24 cellular contexts compared by ENCODE assay signal in genomic region chr11:44813401-44813800, GRCh38.
DNase-seq lines count a peak whose midpoint lies in the region; ATAC-seq and TF ChIP-seq lines count a peak whose summit lies in the region.
"Had no signal": no experiment of that assay in that cellular context is flagged by ENCODE, and none has a peak within 500 bp of the region (broad histone marks: within the 10 kb centered on the region; RNA-seq: fewer than 3 reads in every experiment).

No MANE protein-coding gene starts in this region.

- intact Hi-C loops in adrenal gland (cut with DNase I) (no loop called here), left cardiac atrium (cut with DNase I) (no loop called here), sciatic nerve (cut with DNase I) (no loop called here), mucosa of descending colon (cut with DNase I, micrococcal nuclease) (no loop called here)

- 14 to 43% (median 31%) methylated on average over 4 of the region's 4 CpGs for WGBS in adrenal gland, 4 donors

- H3K4me1 ChIP-seq in adrenal gland (replicated peaks in 1 of 2) (peaks cover 26 to 36% of the 10 kb centered on the region in 2 donors), mucosa of descending colon (ENCODE audit: low read depth) (no peaks in the 10 kb centered on the region)

- peak in 1 of 2 donors; percentile 2 for TF ChIP-seq POLR2A in adrenal gland (IDR thresholded peaks at IDR 0.05)

- H3K9me3 ChIP-seq in adrenal gland (replicated peaks in 1 of 3) = no peaks in the 10 kb centered on the region
- H3K9me3 ChIP-seq in mucosa of descending colon = no peaks in the 10 kb centered on the region
- H3K9me3 ChIP-seq: SJCRH30 had no signal

- ATAC-seq in left cardiac atrium (peak; percentile 45 to 65), sciatic nerve (peak; percentile 50), mucosa of descending colon (no peak), HG03520 (IDR thresholded peaks at IDR 0.05; ENCODE audit: unreplicated experiment) (no peak)
- ATAC-seq: activated CD8-positive, alpha-beta memory T cell treated with anti-CD3 and anti-CD28 coated beads, Interleukin-2, amount 10 ng/mL, durations not matched to agents 7 days and 5 days; activated naive CD4-positive, alpha-beta T cell treated with anti-CD3 and anti-CD28 coated beads, Interleukin-2, amount 50 U/mL, for 72 hours; K562; natural killer cell; stimulated activated memory B cell treated with anti-CD40 and anti-IgM and Interleukin-4, amounts not matched to agents 10 μg/mL and 1 μg/mL and 100 μg/mL, for 72 hours had no signal

- DNase-seq in MV-4-11 (lab: John Stamatoyannopoulos, UW) (peak; percentile 65), adrenal gland (peak in 6 of 7 donors; percentile 72 to 83 (median 78)), left cardiac atrium (peak; percentile 66), sciatic nerve (ENCODE audit: low spot score) (no peak), DMS153 (lab: John Stamatoyannopoulos, UW) (no peak), mucosa of descending colon (no peak)
- DNase-seq: activated CD4-positive, alpha-beta T cell treated with anti-CD3 and anti-CD28 coated beads, Interleukin-2, amount 10 ng/mL, durations not matched to agents 7 days and 5 days; activated CD8-positive, alpha-beta memory T cell treated with anti-CD3 and anti-CD28 coated beads, Interleukin-2, amount 10 ng/mL, durations not matched to agents 7 days and 5 days; CD4-positive, CD25-positive, alpha-beta regulatory T cell; DMS 273 treated with DMSO at 0.1 percent for 48 hours; effector memory CD4-positive, alpha-beta T cell; MG63; natural killer cell; NCI-H187 treated with DMSO at 0.1 percent for 48 hours; NCI-H345; NCI-H82; PC-9; SJCRH30; stimulated activated CD4-positive, alpha-beta T cell treated with anti-CD3 and anti-CD28 coated beads, Interleukin-2, amount 100 ng/mL, for 24 hours; WERI-Rb-1 had no signal

- H3K4me3 ChIP-seq in adrenal gland = no peak overlapping the region
- no peak overlapping the region for H3K4me3 ChIP-seq in mucosa of descending colon
- H3K4me3 ChIP-seq: K562, MG63, PC-9, SJCRH30 had no signal

- TF ChIP-seq CTCF in adrenal gland (IDR thresholded peaks at IDR 0.05) (no peak), mucosa of descending colon (IDR thresholded peaks at IDR 0.05) (no peak)

- H3K36me3 ChIP-seq in adrenal gland (replicated peaks in 1 of 2) (no peaks in the 10 kb centered on the region), mucosa of descending colon (ENCODE audit: low read depth) (no peaks in the 10 kb centered on the region)
- H3K36me3 ChIP-seq: MG63, SJCRH30, WERI-Rb-1 had no signal

- peak overlapping the region in 3 of 5 donors; percentile 66 to 71 (median 69) for H3K27ac ChIP-seq in adrenal gland
- H3K27ac ChIP-seq: PC-9, SJCRH30, WERI-Rb-1 had no signal

- no peaks in the 10 kb centered on the region for H3K27me3 ChIP-seq in adrenal gland
- H3K27me3 ChIP-seq: MG63, SJCRH30 had no signal

Comparison
In these comparisons a context has a peak if more than half of its experiments do, and no peak if none do; other contexts are left out.
1. DNase-seq: peak in MV-4-11 (single experiment), adrenal gland (6 of 7) and left cardiac atrium (single experiment); none in sciatic nerve (single experiment), DMS153 (single experiment) and mucosa of descending colon (0 of 3).
2. ATAC-seq: peak in left cardiac atrium (2 of 2) and sciatic nerve (single experiment); none in mucosa of descending colon (single experiment) and HG03520 (single experiment).